16 cellular contexts compared by ENCODE assay signal in the genomic region with DNA sequence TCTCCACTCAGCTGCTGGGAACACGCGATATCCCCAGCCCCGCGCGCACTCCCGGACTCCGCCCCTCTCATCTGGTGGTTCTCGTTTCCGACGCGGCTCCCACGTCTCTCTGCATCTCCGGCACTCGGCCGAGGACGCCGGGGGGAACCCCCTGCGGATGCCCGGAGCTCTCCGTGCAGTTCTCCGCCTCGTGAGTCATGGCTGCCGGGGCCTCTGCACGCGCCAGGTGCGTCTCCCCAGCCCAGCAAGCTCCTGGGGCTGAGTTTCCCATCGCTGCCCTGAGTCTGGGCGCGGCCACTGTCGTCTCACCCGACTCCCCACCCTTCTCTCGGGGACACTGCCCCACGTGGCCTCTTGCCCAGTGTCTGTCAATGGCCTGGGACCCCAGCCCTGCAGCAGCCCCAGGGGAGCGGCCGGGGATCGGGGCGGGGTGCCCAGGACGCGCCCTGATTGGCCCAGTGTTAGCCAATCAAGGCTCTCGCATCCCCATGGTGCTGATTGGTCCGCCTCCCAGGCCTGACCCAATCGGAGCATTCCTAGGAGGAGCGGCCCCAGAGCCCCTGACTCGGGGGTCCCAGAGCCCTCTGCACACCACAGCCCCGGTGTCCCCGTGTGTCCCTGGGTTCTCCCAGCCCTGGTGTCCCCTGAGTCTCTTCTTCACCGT. TPM values are rescaled to one million over a fixed set of nuclear protein-coding genes. Genes with fewer than 3 reads are reported as not detected.
"Had no signal": no experiment of that assay in that cellular context is flagged by ENCODE, and none has a peak within 500 bp of the region (broad histone marks: within the 10 kb centered on the region; RNA-seq: fewer than 3 reads in every experiment).

No MANE protein-coding gene starts in this region.

RNA-seq across cellular contexts. Expression of gene TPSD1, which starts 2.0 kb away (rescaled TPM):
- total RNA-seq: activated CD4-positive, alpha-beta T cell treated with anti-CD3 and anti-CD28 coated beads, Interleukin-2, amount 10 ng/mL, durations not matched to agents 7 days and 5 days; activated CD8-positive, alpha-beta T cell treated with anti-CD3 and anti-CD28 coated beads, Interleukin-2, amount 10 ng/mL, durations not matched to agents 7 days and 5 days; adrenal gland; epithelial cell of proximal tubule; fibroblast of villous mesenchyme; glomerular endothelial cell; hepatocyte; kidney epithelial cell; lung microvascular endothelial cell; naive thymus-derived CD8-positive, alpha-beta T cell; osteocyte; T-helper 2 cell treated with Interferon-gamma antibody and Interleukin-4, amounts not matched to agents 100 ng/mL and 5 ng/mL, for 36 hours had no signal
- polyA plus RNA-seq: hepatocyte; immature natural killer cell; naive thymus-derived CD8-positive, alpha-beta T cell had no signal

RNA-seq across cellular contexts. Expression of gene TPSAB1, which starts 13.3 kb away (rescaled TPM):
- total RNA-seq: activated CD4-positive, alpha-beta T cell treated with anti-CD3 and anti-CD28 coated beads, Interleukin-2, amount 10 ng/mL, durations not matched to agents 7 days and 5 days; activated CD8-positive, alpha-beta T cell treated with anti-CD3 and anti-CD28 coated beads, Interleukin-2, amount 10 ng/mL, durations not matched to agents 7 days and 5 days; epithelial cell of proximal tubule; fibroblast of villous mesenchyme; glomerular endothelial cell; hepatocyte; kidney epithelial cell; lung microvascular endothelial cell; naive thymus-derived CD8-positive, alpha-beta T cell; osteocyte; T-helper 2 cell treated with Interferon-gamma antibody and Interleukin-4, amounts not matched to agents 100 ng/mL and 5 ng/mL, for 36 hours had no signal
- polyA plus RNA-seq: hepatocyte; immature natural killer cell; naive thymus-derived CD8-positive, alpha-beta T cell had no signal

RNA-seq across cellular contexts. Expression of gene TPSB2, which starts 23.8 kb away (rescaled TPM):
- total RNA-seq: activated CD4-positive, alpha-beta T cell treated with anti-CD3 and anti-CD28 coated beads, Interleukin-2, amount 10 ng/mL, durations not matched to agents 7 days and 5 days; activated CD8-positive, alpha-beta T cell treated with anti-CD3 and anti-CD28 coated beads, Interleukin-2, amount 10 ng/mL, durations not matched to agents 7 days and 5 days; ascending aorta; epithelial cell of proximal tubule; fibroblast of villous mesenchyme; glomerular endothelial cell; hepatocyte; kidney epithelial cell; lung microvascular endothelial cell; naive thymus-derived CD8-positive, alpha-beta T cell; osteocyte; T-helper 2 cell treated with Interferon-gamma antibody and Interleukin-4, amounts not matched to agents 100 ng/mL and 5 ng/mL, for 36 hours had no signal
- polyA plus RNA-seq: hepatocyte; immature natural killer cell; naive thymus-derived CD8-positive, alpha-beta T cell had no signal

RNA-seq across cellular contexts. Expression of gene TPSG1, which starts 28.8 kb away (rescaled TPM):
- total RNA-seq: activated CD4-positive, alpha-beta T cell treated with anti-CD3 and anti-CD28 coated beads, Interleukin-2, amount 10 ng/mL, durations not matched to agents 7 days and 5 days; activated CD8-positive, alpha-beta T cell treated with anti-CD3 and anti-CD28 coated beads, Interleukin-2, amount 10 ng/mL, durations not matched to agents 7 days and 5 days; ascending aorta; epithelial cell of proximal tubule; fibroblast of villous mesenchyme; glomerular endothelial cell; kidney epithelial cell; lung microvascular endothelial cell; naive thymus-derived CD8-positive, alpha-beta T cell; osteocyte; prostate gland; T-helper 2 cell treated with Interferon-gamma antibody and Interleukin-4, amounts not matched to agents 100 ng/mL and 5 ng/mL, for 36 hours; urinary bladder had no signal
- polyA plus RNA-seq: immature natural killer cell; naive thymus-derived CD8-positive, alpha-beta T cell had no signal
